8 cellular contexts compared by ENCODE assay signal in the genomic region with DNA sequence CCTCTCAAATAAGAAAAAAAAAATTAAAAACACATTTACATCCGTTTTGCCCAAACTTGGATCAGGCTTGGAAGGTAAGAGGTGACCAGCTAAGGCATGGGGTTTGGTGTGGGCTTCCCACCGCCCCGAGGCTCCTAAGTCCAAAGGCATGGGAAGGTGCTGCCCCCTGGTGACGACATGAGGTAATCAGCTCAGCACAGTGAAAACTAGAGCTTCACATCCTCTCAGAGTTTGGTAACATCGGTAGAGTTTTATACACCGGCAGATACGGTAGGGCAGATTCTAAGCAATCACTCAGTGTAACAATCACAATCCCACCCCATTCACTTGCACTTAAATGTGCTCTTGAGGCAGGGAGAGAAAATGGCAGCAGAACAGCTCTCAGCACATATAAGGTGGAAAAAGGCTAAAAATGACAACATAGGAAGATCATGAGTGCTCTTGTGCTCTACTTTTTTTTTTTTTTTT.
DNase-seq lines count a peak whose midpoint lies in the region; ATAC-seq and TF ChIP-seq lines count a peak whose summit lies in the region.

No MANE protein-coding gene starts in this region.

- H3K27me3 Mint-ChIP-seq in GM23338 (ENCODE audit: insufficient read depth, low read depth, poor library complexity) (peaks cover 5% of the 10 kb centered on the region), progenitor cell of endocrine pancreas (no peaks in the 10 kb centered on the region)
- no peaks in the 10 kb centered on the region for H3K27me3 Mint-ChIP-seq in activated naive CD8-positive, alpha-beta T cell treated with anti-CD3 and anti-CD28 coated beads for 36 hours

- no peaks in the 10 kb centered on the region for H3K36me3 ChIP-seq in GM23338 (ENCODE audit: insufficient read depth)
- 0 out of 2 replicates have a peak, but pooled peaks cover 2% of the 10 kb centered on the region for H3K36me3 ChIP-seq in MM.1S (replicated peaks; ENCODE audit: insufficient read depth, low read length)
- H3K36me3 ChIP-seq in uterus, result no peaks in the 10 kb centered on the region

- H3K9me3 Mint-ChIP-seq in GM23338 (no peaks in the 10 kb centered on the region), progenitor cell of endocrine pancreas (ENCODE audit: low read depth) (peaks cover 9% of the 10 kb centered on the region)
- H3K9me3 Mint-ChIP-seq in activated naive CD8-positive, alpha-beta T cell treated with anti-CD3 and anti-CD28 coated beads for 36 hours, result no peaks in the 10 kb centered on the region

- H3K27ac Mint-ChIP-seq in GM23338 (no peak overlapping the region), progenitor cell of endocrine pancreas (no peak overlapping the region)
- no peak overlapping the region for H3K27ac Mint-ChIP-seq in activated naive CD8-positive, alpha-beta T cell treated with anti-CD3 and anti-CD28 coated beads for 36 hours

- H2AFZ ChIP-seq in GM23338, result no peak overlapping the region
- H2AFZ ChIP-seq in MM.1S (ENCODE audit: low read length), result no peak overlapping the region

- H3K4me3 Mint-ChIP-seq in GM23338 (no peak overlapping the region), progenitor cell of endocrine pancreas (ENCODE audit: low read depth) (no peak overlapping the region)
- H3K4me3 Mint-ChIP-seq in activated naive CD8-positive, alpha-beta T cell treated with anti-CD3 and anti-CD28 coated beads for 36 hours, result no peak overlapping the region

- H3K9ac ChIP-seq in MM.1S (ENCODE audit: low read length), result no peak overlapping the region

- H3K4me3 ChIP-seq in GM23338 (peak overlapping the region; percentile 45; the same call in 1 of the 2 replicates), MM.1S (ENCODE audit: low read length) (no peak overlapping the region), uterus (no peak overlapping the region)

- no peak for TF ChIP-seq POLR2A in uterus (IDR thresholded peaks at IDR 0.05)

- H3F3A ChIP-seq in GM23338 (replicated peaks; ENCODE audit: low read depth) (no peaks in the 10 kb centered on the region), MM.1S (ENCODE audit: insufficient read depth, low read length) (no peaks in the 10 kb centered on the region)

- H3K9me3 ChIP-seq in MM.1S (replicated peaks; ENCODE audit: insufficient read depth, low read length) (no peaks in the 10 kb centered on the region), uterus (no peaks in the 10 kb centered on the region)

- H3K27ac ChIP-seq in GM23338 (ENCODE audit: low read depth), result no peak overlapping the region
- H3K27ac ChIP-seq in MM.1S (ENCODE audit: low read length), result no peak overlapping the region
- H3K27ac ChIP-seq in uterus, result no peak overlapping the region

- ATAC-seq in GM23338, result peak; percentile 99
- ATAC-seq in SK-N-SH treated with all-trans-retinoic acid at 6 μM for 48 hours, result peak; percentile 100

- H3K4me2 ChIP-seq in GM23338 (peak overlapping the region; percentile 67), MM.1S (ENCODE audit: low read depth, low read length) (no peak overlapping the region)

- peaks cover 6% of the 10 kb centered on the region; the same call in 2 of the 3 replicates for H3K36me3 Mint-ChIP-seq in GM23338 (ENCODE audit: low read depth)
- H3K36me3 Mint-ChIP-seq in activated naive CD8-positive, alpha-beta T cell treated with anti-CD3 and anti-CD28 coated beads for 36 hours, result peaks cover 18% of the 10 kb centered on the region
- peaks cover 20% of the 10 kb centered on the region for H3K36me3 Mint-ChIP-seq in progenitor cell of endocrine pancreas (ENCODE audit: insufficient read depth)

- H3K4me1 Mint-ChIP-seq in GM23338, result peaks cover 23% of the 10 kb centered on the region
- peaks cover 2% of the 10 kb centered on the region for H3K4me1 Mint-ChIP-seq in activated naive CD8-positive, alpha-beta T cell treated with anti-CD3 and anti-CD28 coated beads for 36 hours
- peaks cover 18% of the 10 kb centered on the region for H3K4me1 Mint-ChIP-seq in progenitor cell of endocrine pancreas (ENCODE audit: low read depth)

- H4K20me1 ChIP-seq in GM23338 (replicated peaks; ENCODE audit: insufficient read depth) (no peaks in the 10 kb centered on the region), MM.1S (ENCODE audit: insufficient read depth, low read length) (no peaks in the 10 kb centered on the region)

- TF ChIP-seq CTCF in GM23338 (conservative IDR thresholded peaks at IDR 0.05; ENCODE audit: low read depth in 2 of 2), result peak; percentile 85 to 97
- TF ChIP-seq CTCF in MM.1S (IDR thresholded peaks at IDR 0.05; ENCODE audit: low read length), result peak; percentile 83
- peak; percentile 94 for TF ChIP-seq CTCF in progenitor cell of endocrine pancreas (IDR thresholded peaks at IDR 0.05; ENCODE audit: unreplicated experiment)
- peak; percentile 84 to 88 (median 86) for TF ChIP-seq CTCF in uterus (IDR thresholded peaks at IDR 0.05)

- H3K9me2 ChIP-seq in GM23338 (ENCODE audit: insufficient read depth) (no peaks in the 10 kb centered on the region; the same call in 1 of the 2 replicates), MM.1S (replicated peaks; ENCODE audit: insufficient read depth, low read length) (no peaks in the 10 kb centered on the region)

- peaks cover 12% of the 10 kb centered on the region for H3K4me1 ChIP-seq in GM23338 (ENCODE audit: insufficient read depth)
- H3K4me1 ChIP-seq in MM.1S (ENCODE audit: low read length), result no peaks in the 10 kb centered on the region
- H3K4me1 ChIP-seq in uterus, result no peaks in the 10 kb centered on the region

- intact Hi-C loops in cardiac septum (cut with DNase I), result loop anchor here (1.0 to 5.0 kb wide), 3 partner anchors 17 to 695 kb away; no protein-coding TSS in a partner anchor
- intact Hi-C loops in uterus (cut with DNase I; ENCODE audit: low total_unique reads), result loop anchor here (10.0 kb wide), 1 partner anchor 217 kb away; no protein-coding TSS in a partner anchor

- H3K27me3 ChIP-seq in GM23338 (ENCODE audit: insufficient read depth) (no peaks in the 10 kb centered on the region), MM.1S (replicated peaks; ENCODE audit: insufficient read depth, low read length) (no peaks in the 10 kb centered on the region), uterus (no peaks in the 10 kb centered on the region)

- H3K79me2 ChIP-seq in GM23338 (replicated peaks; ENCODE audit: insufficient read depth) (no peaks in the 10 kb centered on the region), MM.1S (ENCODE audit: low read length) (peaks cover 28% of the 10 kb centered on the region)

- DNase-seq in EL, result peak; percentile 61
- peak; percentile 94 for DNase-seq in GM23338 (ENCODE audit: low spot score)
- peak; percentile 56 for DNase-seq in MM.1S
- DNase-seq in activated naive CD8-positive, alpha-beta T cell treated with anti-CD3 and anti-CD28 coated beads for 36 hours, result peak; percentile 67
- peak; percentile 87 for DNase-seq in cardiac septum (ENCODE audit: low spot score)
- DNase-seq in progenitor cell of endocrine pancreas (ENCODE audit: low spot score, unreplicated experiment), result peak; percentile 81
- peak; percentile 76 to 79 for DNase-seq in uterus

TF ChIP-seq in GM23338, 12 proteins besides CTCF, POLR2A, EP300 and RAD21 (continues in another document):
- TF ChIP-seq EZH2 (IDR thresholded peaks at IDR 0.05; ENCODE audit: low read depth, unreplicated experiment) (no peak), NANOG (IDR thresholded peaks at IDR 0.05; ENCODE audit: borderline replicate concordance) (no peak), STAT1 (IDR thresholded peaks at IDR 0.05; ENCODE audit: unreplicated experiment) (no peak), EZH2phosphoT487 (IDR thresholded peaks at IDR 0.05; ENCODE audit: unreplicated experiment) (no peak), ZNF331 (CRISPR knock-in tag; IDR thresholded peaks at IDR 0.05; ENCODE audit: low read depth) (no peak)
- TF ChIP-seq, protein P1, sequence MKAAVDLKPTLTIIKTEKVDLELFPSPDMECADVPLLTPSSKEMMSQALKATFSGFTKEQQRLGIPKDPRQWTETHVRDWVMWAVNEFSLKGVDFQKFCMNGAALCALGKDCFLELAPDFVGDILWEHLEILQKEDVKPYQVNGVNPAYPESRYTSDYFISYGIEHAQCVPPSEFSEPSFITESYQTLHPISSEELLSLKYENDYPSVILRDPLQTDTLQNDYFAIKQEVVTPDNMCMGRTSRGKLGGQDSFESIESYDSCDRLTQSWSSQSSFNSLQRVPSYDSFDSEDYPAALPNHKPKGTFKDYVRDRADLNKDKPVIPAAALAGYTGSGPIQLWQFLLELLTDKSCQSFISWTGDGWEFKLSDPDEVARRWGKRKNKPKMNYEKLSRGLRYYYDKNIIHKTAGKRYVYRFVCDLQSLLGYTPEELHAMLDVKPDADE (IDR thresholded peaks at IDR 0.05), result no peak

TF ChIP-seq in SK-N-SH treated with all-trans-retinoic acid at 6 μM for 48 hours, 23 proteins besides CTCF, POLR2A, EP300 and RAD21:
- no peak for TF ChIP-seq ZNF70 (CRISPR knock-in tag; IDR thresholded peaks at IDR 0.05)
- TF ChIP-seq CSDC2 (CRISPR knock-in tag; IDR thresholded peaks at IDR 0.05), result no peak
- no peak for TF ChIP-seq PPARA (CRISPR knock-in tag; IDR thresholded peaks at IDR 0.05; ENCODE audit: borderline replicate concordance)
- 0 out of 2 replicates have a peak, but pooled peaks have one; percentile 28 for TF ChIP-seq ZNF565 (CRISPR knock-in tag; conservative IDR thresholded peaks at IDR 0.05; ENCODE audit: low read depth)
- peak; percentile 36; the same call in 1 of the 2 replicates for TF ChIP-seq GLIS3 (CRISPR knock-in tag; IDR thresholded peaks at IDR 0.05)
- TF ChIP-seq TCF4 (CRISPR knock-in tag; IDR thresholded peaks at IDR 0.05; ENCODE audit: borderline replicate concordance), result no peak
- TF ChIP-seq SNAI2 (CRISPR knock-in tag; IDR thresholded peaks at IDR 0.05), result no peak
- no peak for TF ChIP-seq BACH2 (CRISPR knock-in tag; IDR thresholded peaks at IDR 0.05; ENCODE audit: borderline replicate concordance)
